ENCODE assay signal across 11 cellular contexts in the genomic region with DNA sequence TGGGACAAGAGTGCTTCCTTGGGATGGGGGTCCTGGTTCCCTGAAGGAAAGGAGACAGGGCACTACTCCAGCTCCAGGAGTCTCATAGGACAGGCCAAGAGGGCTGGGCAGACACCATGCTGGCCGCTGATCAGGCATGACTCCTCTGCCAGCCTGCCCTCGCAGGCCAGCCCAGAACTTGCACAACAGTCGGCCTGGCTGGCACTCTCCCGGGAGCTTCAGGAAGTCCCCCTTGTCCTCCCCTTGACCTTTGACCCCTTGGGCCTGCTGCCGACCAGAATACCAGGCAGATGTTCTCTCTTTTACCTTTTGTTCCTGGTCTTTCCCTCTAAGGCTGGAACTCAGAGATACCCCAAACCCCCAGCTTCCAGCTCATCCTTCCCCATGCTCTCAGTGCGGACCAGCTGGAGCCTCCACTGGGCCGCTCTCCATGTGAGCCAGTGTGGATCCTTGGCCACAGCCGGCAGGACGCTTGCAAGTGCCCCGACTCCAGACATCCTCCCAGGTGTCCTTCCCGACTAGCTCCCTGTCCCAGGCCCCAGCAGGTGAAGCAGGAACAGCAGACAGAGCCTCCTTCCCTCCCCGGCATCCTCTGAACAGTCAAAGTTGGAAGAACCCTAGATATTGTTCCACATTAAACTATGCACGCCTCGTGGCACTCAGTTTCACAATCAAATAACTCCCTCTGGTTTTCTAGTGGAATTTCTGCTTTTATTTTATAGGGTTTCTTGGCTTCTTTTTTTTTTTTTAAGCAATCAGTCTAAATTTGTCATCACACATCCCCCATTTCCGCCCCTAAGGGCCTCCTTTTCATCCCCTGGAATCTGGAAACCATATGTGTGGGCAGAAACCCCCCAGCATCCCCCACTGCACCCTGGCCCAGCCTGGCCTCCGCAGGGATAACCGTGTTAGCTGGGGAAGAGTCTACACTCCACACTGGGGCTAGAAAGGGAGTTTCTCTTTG. TPM values are rescaled to one million over a fixed set of nuclear protein-coding genes. Genes with fewer than 3 reads are reported as not detected.
DNase-seq lines count a peak whose midpoint lies in the region; ATAC-seq, FAIRE-seq and TF ChIP-seq lines count a peak whose summit lies in the region.
"Had no signal": no experiment of that assay in that cellular context is flagged by ENCODE, and none has a peak within 500 bp of the region (broad histone marks: within the 10 kb centered on the region; RNA-seq: fewer than 3 reads in every experiment).

No MANE protein-coding gene starts in this region.

- intact Hi-C loops in activated CD8-positive, alpha-beta T cell treated with anti-CD3 and anti-CD28 coated beads for 36 hours (cut with micrococcal nuclease), result loop anchor here (10.0 kb wide), 2 partner anchors 45 to 115 kb away; a partner anchor contains a TSS
- intact Hi-C loops in left ventricle myocardium superior (cut with micrococcal nuclease) (no loop called here), OCI-LY7 (cut with micrococcal nuclease; ENCODE audit: unreplicated experiment) (no loop called here)

- CTCF ChIA-PET in activated CD8-positive, alpha-beta T cell treated with anti-CD3 and anti-CD28 coated beads, Interleukin-2, amount 10 ng/mL, durations not matched to agents 7 days and 5 days (lab: Charles Lee), result interaction anchor here (0.7 to 9.0 kb wide), 8 partner anchors 14 to 321 kb away, joined by 3 to 176 read pairs (median 6); a partner anchor contains a TSS
- CTCF ChIA-PET in activated CD8-positive, alpha-beta T cell treated with anti-CD3 and anti-CD28 coated beads for 36 hours (lab: Charles Lee), result interaction anchor here (1.0 to 8.6 kb wide), 6 partner anchors 14 to 112 kb away, joined by 3 to 133 read pairs (median 8); a partner anchor contains a TSS
- CTCF ChIA-PET in OCI-LY7 (lab: Charles Lee; ENCODE audit: unreplicated experiment), result no interaction called here

- peak overlapping the region; percentile 30 for H3K27ac Mint-ChIP-seq in activated CD8-positive, alpha-beta T cell treated with anti-CD3 and anti-CD28 coated beads, Interleukin-2, amount 10 ng/mL, durations not matched to agents 7 days and 5 days
- no peak overlapping the region for H3K27ac Mint-ChIP-seq in activated CD8-positive, alpha-beta T cell treated with anti-CD3 and anti-CD28 coated beads for 36 hours
- H3K27ac Mint-ChIP-seq in stimulated activated effector memory CD8-positive, alpha-beta T cell treated with anti-CD3 and anti-CD28 coated beads, Interleukin-12 subunit alpha, Interleukin-12 subunit beta, amount 100 ng/mL, for 72 hours, result peak overlapping the region; percentile 50
- H3K27ac Mint-ChIP-seq: activated naive CD8-positive, alpha-beta T cell had no signal

- TF ChIP-seq CTCF in activated CD8-positive, alpha-beta T cell treated with anti-CD3 and anti-CD28 coated beads for 36 hours (IDR thresholded peaks at IDR 0.05), result no peak
- TF ChIP-seq CTCF in OCI-LY7 (conservative IDR thresholded peaks at IDR 0.05; ENCODE audit: low read length), result no peak

- FAIRE-seq in RCC 7860 (lab: Jason Lieb, UNC), result no peak

- no TSS peak for BruUV-seq in OCI-LY7 (replicated peaks; lab: Mats Ljungman, UMichigan)

- DNase-seq in activated CD8-positive, alpha-beta T cell treated with anti-CD3 and anti-CD28 coated beads, Interleukin-2, amount 10 ng/mL, durations not matched to agents 7 days and 5 days, result no peak
- no peak for DNase-seq in activated CD8-positive, alpha-beta T cell treated with anti-CD3 and anti-CD28 coated beads for 36 hours
- DNase-seq in SK-N-MC (ENCODE audit: low read depth, low spot score) (peak; percentile 72), left ventricle myocardium superior (peak; percentile 59), RCC 7860 (ENCODE audit: low spot score) (no peak), OCI-LY7 (ENCODE audit: low spot score) (no peak)
- DNase-seq in stimulated activated effector memory CD8-positive, alpha-beta T cell treated with anti-CD3 and anti-CD28 coated beads, Interleukin-12 subunit alpha, Interleukin-12 subunit beta, amount 100 ng/mL, for 72 hours (ENCODE audit: low spot score in 2 of 2), result no peak
- DNase-seq: naive B cell, NCI-H187 had no signal

- ATAC-seq in activated CD8-positive, alpha-beta T cell treated with anti-CD3 and anti-CD28 coated beads, Interleukin-2, amount 10 ng/mL, durations not matched to agents 7 days and 5 days, result no peak
- ATAC-seq in activated CD8-positive, alpha-beta T cell treated with anti-CD3 and anti-CD28 coated beads for 36 hours, result no peak
- ATAC-seq in left ventricle myocardium superior, result no peak
- no peak for ATAC-seq in stimulated activated effector memory CD8-positive, alpha-beta T cell treated with anti-CD3 and anti-CD28 coated beads, Interleukin-12 subunit alpha, Interleukin-12 subunit beta, amount 100 ng/mL, for 72 hours
- no peak for ATAC-seq in HG03097 (IDR thresholded peaks at IDR 0.05; ENCODE audit: low FRiP score, unreplicated experiment)

- H3K4me3 ChIP-seq in SK-N-MC (peak overlapping the region; percentile 64), OCI-LY7 (ENCODE audit: low read depth, low read length, poor library complexity, severe bottlenecking) (no peak overlapping the region)

- no peaks in the 10 kb centered on the region for H3K9me3 Mint-ChIP-seq in activated CD8-positive, alpha-beta T cell treated with anti-CD3 and anti-CD28 coated beads, Interleukin-2, amount 10 ng/mL, durations not matched to agents 7 days and 5 days (ENCODE audit: insufficient read depth)
- no peaks in the 10 kb centered on the region for H3K9me3 Mint-ChIP-seq in activated CD8-positive, alpha-beta T cell treated with anti-CD3 and anti-CD28 coated beads for 36 hours
- H3K9me3 Mint-ChIP-seq in stimulated activated effector memory CD8-positive, alpha-beta T cell treated with anti-CD3 and anti-CD28 coated beads, Interleukin-12 subunit alpha, Interleukin-12 subunit beta, amount 100 ng/mL, for 72 hours, result no peaks in the 10 kb centered on the region
- H3K9me3 Mint-ChIP-seq: naive B cell had no signal

- peak overlapping the region; percentile 69; the same call in 1 of the 2 replicates for H3K27ac ChIP-seq in SK-N-MC
- no peak overlapping the region for H3K27ac ChIP-seq in OCI-LY7 (ENCODE audit: low read depth, low read length, poor library complexity, severe bottlenecking)

- no peaks in the 10 kb centered on the region for H3K79me2 ChIP-seq in OCI-LY7 (ENCODE audit: insufficient read depth, low read depth, low read length)

- peaks cover 40% of the 10 kb centered on the region for H3K4me1 ChIP-seq in OCI-LY7 (ENCODE audit: insufficient read depth, low read length, poor library complexity, severe bottlenecking)

- H3K27me3 Mint-ChIP-seq in activated CD8-positive, alpha-beta T cell treated with anti-CD3 and anti-CD28 coated beads, Interleukin-2, amount 10 ng/mL, durations not matched to agents 7 days and 5 days (ENCODE audit: low read depth), result no peaks in the 10 kb centered on the region
- H3K27me3 Mint-ChIP-seq in activated CD8-positive, alpha-beta T cell treated with anti-CD3 and anti-CD28 coated beads for 36 hours, result no peaks in the 10 kb centered on the region
- H3K27me3 Mint-ChIP-seq: activated naive CD8-positive, alpha-beta T cell; naive B cell had no signal

- no peak overlapping the region for H3K4me3 Mint-ChIP-seq in activated CD8-positive, alpha-beta T cell treated with anti-CD3 and anti-CD28 coated beads, Interleukin-2, amount 10 ng/mL, durations not matched to agents 7 days and 5 days
- no peak overlapping the region for H3K4me3 Mint-ChIP-seq in activated CD8-positive, alpha-beta T cell treated with anti-CD3 and anti-CD28 coated beads for 36 hours
- no peak overlapping the region for H3K4me3 Mint-ChIP-seq in stimulated activated effector memory CD8-positive, alpha-beta T cell treated with anti-CD3 and anti-CD28 coated beads, Interleukin-12 subunit alpha, Interleukin-12 subunit beta, amount 100 ng/mL, for 72 hours
- H3K4me3 Mint-ChIP-seq: activated naive CD8-positive, alpha-beta T cell had no signal

- H3K36me3 Mint-ChIP-seq in activated CD8-positive, alpha-beta T cell treated with anti-CD3 and anti-CD28 coated beads, Interleukin-2, amount 10 ng/mL, durations not matched to agents 7 days and 5 days (ENCODE audit: low read depth), result peaks cover 4% of the 10 kb centered on the region
- H3K36me3 Mint-ChIP-seq in activated CD8-positive, alpha-beta T cell treated with anti-CD3 and anti-CD28 coated beads for 36 hours (ENCODE audit: low read depth), result no peaks in the 10 kb centered on the region
- H3K36me3 Mint-ChIP-seq in stimulated activated effector memory CD8-positive, alpha-beta T cell treated with anti-CD3 and anti-CD28 coated beads, Interleukin-12 subunit alpha, Interleukin-12 subunit beta, amount 100 ng/mL, for 72 hours, result peaks cover 1% of the 10 kb centered on the region
- H3K36me3 Mint-ChIP-seq: activated naive CD8-positive, alpha-beta T cell; naive B cell had no signal

- H2AFZ ChIP-seq in OCI-LY7 (ENCODE audit: low read length), result no peak overlapping the region

- H3K4me1 Mint-ChIP-seq in activated CD8-positive, alpha-beta T cell treated with anti-CD3 and anti-CD28 coated beads, Interleukin-2, amount 10 ng/mL, durations not matched to agents 7 days and 5 days (ENCODE audit: low read depth), result peaks cover 23% of the 10 kb centered on the region
- peaks cover 9% of the 10 kb centered on the region for H3K4me1 Mint-ChIP-seq in activated CD8-positive, alpha-beta T cell treated with anti-CD3 and anti-CD28 coated beads for 36 hours (ENCODE audit: low read depth)
- H3K4me1 Mint-ChIP-seq in stimulated activated effector memory CD8-positive, alpha-beta T cell treated with anti-CD3 and anti-CD28 coated beads, Interleukin-12 subunit alpha, Interleukin-12 subunit beta, amount 100 ng/mL, for 72 hours, result peaks cover 16% of the 10 kb centered on the region

- H3K9me3 ChIP-seq in SK-N-MC (ENCODE audit: low read depth, low read length) (no peaks in the 10 kb centered on the region), OCI-LY7 (ENCODE audit: low read length) (no peaks in the 10 kb centered on the region)

- H3K36me3 ChIP-seq in SK-N-MC (ENCODE audit: insufficient read depth, low read length), result no peaks in the 10 kb centered on the region
- peaks cover 1% of the 10 kb centered on the region; the same call in 1 of the 2 replicates for H3K36me3 ChIP-seq in OCI-LY7 (ENCODE audit: insufficient read depth, low read length)

- no peak overlapping the region for H3K4me2 ChIP-seq in OCI-LY7 (ENCODE audit: low read length)

- POLR2A ChIA-PET in activated CD8-positive, alpha-beta T cell treated with anti-CD3 and anti-CD28 coated beads, Interleukin-2, amount 10 ng/mL, durations not matched to agents 7 days and 5 days (lab: Charles Lee), result no interaction called here
- POLR2A ChIA-PET in activated CD8-positive, alpha-beta T cell treated with anti-CD3 and anti-CD28 coated beads for 36 hours (lab: Charles Lee), result interaction anchor here (1.0 kb wide), 1 partner anchor 10 kb away, joined by 4 read pairs; no protein-coding TSS in a partner anchor
- POLR2A ChIA-PET in OCI-LY7 (lab: Charles Lee), result interaction anchor here (1.0 kb wide), 1 partner anchor 43 kb away, joined by 4 read pairs; a partner anchor contains a TSS

- no peaks in the 10 kb centered on the region for H3K9me2 ChIP-seq in OCI-LY7 (ENCODE audit: insufficient read depth, low read length)

- no peaks in the 10 kb centered on the region for H4K20me1 ChIP-seq in OCI-LY7 (ENCODE audit: insufficient read depth, low read length)

- no peak overlapping the region for H3K9ac ChIP-seq in SK-N-MC (ENCODE audit: insufficient read length)

RNA-seq across cellular contexts. Expression of a gene that starts 15.7 kb away (rescaled TPM):
- total RNA-seq in activated CD8-positive, alpha-beta T cell treated with anti-CD3 and anti-CD28 coated beads, Interleukin-2, amount 10 ng/mL, durations not matched to agents 7 days and 5 days, result 10 to 100 TPM; 17.8 to 18.4 TPM
- 1 to 10 TPM; 6.1 TPM for total RNA-seq in activated CD8-positive, alpha-beta T cell treated with anti-CD3 and anti-CD28 coated beads for 36 hours
- total RNA-seq in left ventricle myocardium superior (22.7 TPM), OCI-LY7 (2022) (26.4 and 30.7 TPM in 2 replicates)
- total RNA-seq in OCI-LY7 (2014; rRNA removed; shearing (Covaris generic)), result 24.5 and 26.2 TPM in 2 replicates

RNA-seq across cellular contexts. Expression of a gene that starts 19.2 kb away (rescaled TPM):
- total RNA-seq in activated CD8-positive, alpha-beta T cell treated with anti-CD3 and anti-CD28 coated beads, Interleukin-2, amount 10 ng/mL, durations not matched to agents 7 days and 5 days, result not detected
- not detected for total RNA-seq in activated CD8-positive, alpha-beta T cell treated with anti-CD3 and anti-CD28 coated beads for 36 hours
- total RNA-seq in left ventricle myocardium superior (11.6 TPM), OCI-LY7 (2022) (0.15 TPM in 1 of 2 replicates, not detected in the other)
- 0.19 TPM in 1 of 2 replicates, not detected in the other for total RNA-seq in OCI-LY7 (2014; rRNA removed; shearing (Covaris generic))

RNA-seq across cellular contexts. Expression of a gene that starts 35.9 kb away (rescaled TPM):
- total RNA-seq in activated CD8-positive, alpha-beta T cell treated with anti-CD3 and anti-CD28 coated beads, Interleukin-2, amount 10 ng/mL, durations not matched to agents 7 days and 5 days, result not detected
- total RNA-seq in activated CD8-positive, alpha-beta T cell treated with anti-CD3 and anti-CD28 coated beads for 36 hours, result under 1 TPM; 0.40 to 0.41 TPM
- total RNA-seq in left ventricle myocardium superior, result not detected
- total RNA-seq in OCI-LY7 (2014; rRNA removed; shearing (Covaris generic)), result 0.80 and 1.5 TPM in 2 replicates
- 0.63 and 0.85 TPM in 2 replicates for total RNA-seq in OCI-LY7 (2022)

RNA-seq across cellular contexts. Expression of a gene that starts 43.3 kb away (rescaled TPM):
- total RNA-seq in activated CD8-positive, alpha-beta T cell treated with anti-CD3 and anti-CD28 coated beads, Interleukin-2, amount 10 ng/mL, durations not matched to agents 7 days and 5 days, result 1 to 10 TPM; 8.3 to 8.9 TPM
- total RNA-seq in activated CD8-positive, alpha-beta T cell treated with anti-CD3 and anti-CD28 coated beads for 36 hours, result 10 to 100 TPM; 21.9 to 22.6 TPM
- total RNA-seq in left ventricle myocardium superior (2.2 TPM), OCI-LY7 (2022) (35.3 and 55.6 TPM in 2 replicates)
- 40.4 and 41.4 TPM in 2 replicates for total RNA-seq in OCI-LY7 (2014; rRNA removed; shearing (Covaris generic))

Comparison
In these comparisons a context has a peak if more than half of its experiments do, and no peak if none do; other contexts are left out.
1. DNase-seq: peak in SK-N-MC (single experiment) and left ventricle myocardium superior (single experiment); none in activated CD8-positive, alpha-beta T cell treated with anti-CD3 and anti-CD28 coated beads, Interleukin-2, amount 10 ng/mL, durations not matched to agents 7 days and 5 days (single experiment), activated CD8-positive, alpha-beta T cell treated with anti-CD3 and anti-CD28 coated beads for 36 hours (single experiment), stimulated activated effector memory CD8-positive, alpha-beta T cell treated with anti-CD3 and anti-CD28 coated beads, Interleukin-12 subunit alpha, Interleukin-12 subunit beta, amount 100 ng/mL, for 72 hours (0 of 2), RCC 7860 (single experiment) and OCI-LY7 (single experiment).
2. RNA of a gene that starts 19.2 kb away (total RNA-seq): 11.6 TPM in left ventricle myocardium superior (single experiment); 0.15 to 0.19 TPM in OCI-LY7, not detected in activated CD8-positive, alpha-beta T cell treated with anti-CD3 and anti-CD28 coated beads for 36 hours and not detected in activated CD8-positive, alpha-beta T cell treated with anti-CD3 and anti-CD28 coated beads, Interleukin-2, amount 10 ng/mL, durations not matched to agents 7 days and 5 days; every median in the first group is over 10 times any median in the second.